Comparison of ENCODE assay signal across 8 cellular contexts in the genomic region with DNA sequence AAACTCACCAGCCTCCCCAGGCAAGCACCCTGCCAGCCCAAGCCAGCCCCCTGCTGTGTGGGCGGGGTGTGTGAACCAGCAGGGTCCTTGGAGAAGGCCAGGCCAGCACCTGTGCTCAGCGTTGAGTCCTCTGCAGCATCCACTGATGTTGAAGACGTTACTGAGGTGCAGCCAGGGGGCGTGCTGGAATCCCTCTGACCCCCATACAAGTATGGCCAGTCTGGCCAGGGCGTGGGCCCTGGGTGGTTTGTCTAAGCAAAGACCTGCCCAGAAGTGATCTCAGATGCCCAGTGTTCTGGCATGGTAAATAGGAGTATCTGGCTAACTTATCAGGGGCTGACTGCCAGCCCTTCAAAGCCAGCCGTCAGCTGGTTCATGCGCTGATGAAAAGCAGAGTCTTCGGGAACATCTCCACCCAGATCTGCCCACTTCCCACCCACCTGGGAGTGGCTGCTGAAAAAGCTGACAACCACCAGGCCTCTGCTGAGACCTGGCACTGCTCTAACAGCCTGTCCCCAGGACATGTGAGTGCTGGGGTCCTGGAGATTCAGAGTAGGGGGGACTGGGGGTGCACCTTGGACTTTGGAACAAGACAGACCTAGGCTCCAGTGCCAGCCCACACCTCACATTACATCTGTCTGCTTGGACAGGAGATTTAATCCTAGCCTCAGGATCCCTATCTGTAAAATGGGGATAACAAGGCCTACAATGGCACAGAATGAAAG. TPM values are rescaled to one million over a fixed set of nuclear protein-coding genes. Genes with fewer than 3 reads are reported as not detected.
DNase-seq lines count a peak whose midpoint lies in the region; ATAC-seq and TF ChIP-seq lines count a peak whose summit lies in the region.

No MANE protein-coding gene starts in this region.

- DNase-seq in GM23248: peak; percentile 69
- peak; percentile 40 to 42 for DNase-seq in activated T-cell treated with anti-CD3 and anti-CD28 coated beads, Interleukin-2, amount 50 U/mL, for 72 hours
- peak; percentile 67 for DNase-seq in Right ventricle myocardium superior
- DNase-seq in gastrocnemius medialis: no peak
- DNase-seq in germinal center (ENCODE audit: low spot score): no peak
- no peak for DNase-seq in posterior vena cava (ENCODE audit: low spot score)
- no peak for DNase-seq in activated CD4-positive, CD25-positive, alpha-beta regulatory T cell treated with anti-CD3 and anti-CD28 coated beads, Interleukin-2, amount 50 U/mL, for 72 hours

- peak; percentile 56 to 65 for ATAC-seq in activated T-cell treated with anti-CD3 and anti-CD28 coated beads, Interleukin-2, amount 50 U/mL, for 72 hours (replicated peaks in 1 of 2)
- ATAC-seq in Right ventricle myocardium superior (ENCODE audit: poor library complexity) (peak; percentile 50), gastrocnemius medialis (peak; percentile 17 to 36), GM19023 (IDR thresholded peaks at IDR 0.05; ENCODE audit: unreplicated experiment) (no peak)

- in situ Hi-C loops in GM23248 (cut with MboI): no loop called here
- in situ Hi-C loops in gastrocnemius medialis (cut with MboI; ENCODE audit: low sequenced_read_pairs in 4 of 4): no loop called here

- H3F3A ChIP-seq in GM23248 (ENCODE audit: insufficient read depth): peaks cover 87% of the 10 kb centered on the region

- WGBS in GM23248 (ENCODE audit: low coverage in 1 of 2, low lambda C conversion rate in 2 of 2, missing lambda C conversion rate in 2 of 2), 2 experiments: 32 to 44% methylated on average over 8 of the region's 8 CpGs

- H3K4me2 ChIP-seq in GM23248 (ENCODE audit: unreplicated experiment): peak overlapping the region; percentile 49

- H3K4me3 ChIP-seq in GM23248 (no peak overlapping the region), gastrocnemius medialis (no peak overlapping the region)

- H3K4me1 Mint-ChIP-seq in activated T-cell treated with anti-CD3 and anti-CD28 coated beads, Interleukin-2, amount 50 U/mL, for 72 hours (ENCODE audit: low read depth): peaks cover 79% of the 10 kb centered on the region

- H3K9me3 ChIP-seq in GM23248 (ENCODE audit: low read depth) (no peaks in the 10 kb centered on the region), gastrocnemius medialis (no peaks in the 10 kb centered on the region)

- intact Hi-C loops in Right ventricle myocardium superior (cut with DNase I): no loop called here
- intact Hi-C loops in gastrocnemius medialis (cut with DNase I; ENCODE audit: low total_unique reads): loop anchor here (2.0 kb wide), 1 partner anchor 41 kb away; the partner anchor contains the start of gene ACTN1
- intact Hi-C loops in posterior vena cava (cut with DNase I): no loop called here

- TF ChIP-seq POLR2A in gastrocnemius medialis (IDR thresholded peaks at IDR 0.05): no peak

- H3K4me3 Mint-ChIP-seq in activated T-cell treated with anti-CD3 and anti-CD28 coated beads, Interleukin-2, amount 50 U/mL, for 72 hours: peak overlapping the region; percentile 9 to 39

- no peaks in the 10 kb centered on the region for H3K27me3 Mint-ChIP-seq in activated T-cell treated with anti-CD3 and anti-CD28 coated beads, Interleukin-2, amount 50 U/mL, for 72 hours (ENCODE audit: low read depth)

- H3K36me3 ChIP-seq in GM23248 (ENCODE audit: low read depth) (no peaks in the 10 kb centered on the region; the same call in 1 of the 2 replicates), gastrocnemius medialis (no peaks in the 10 kb centered on the region)

- H3K27ac Mint-ChIP-seq in activated T-cell treated with anti-CD3 and anti-CD28 coated beads, Interleukin-2, amount 50 U/mL, for 72 hours: peak overlapping the region; percentile 6

- H3K4me1 ChIP-seq in GM23248 (ENCODE audit: insufficient read depth) (peaks cover 79% of the 10 kb centered on the region), gastrocnemius medialis (peaks cover 21 to 33% of the 10 kb centered on the region in 2 donors)

- H3K9me2 ChIP-seq in GM23248 (ENCODE audit: insufficient read depth): no peaks in the 10 kb centered on the region

- no peaks in the 10 kb centered on the region for H3K36me3 Mint-ChIP-seq in activated T-cell treated with anti-CD3 and anti-CD28 coated beads, Interleukin-2, amount 50 U/mL, for 72 hours (ENCODE audit: insufficient read depth in 2 of 2)

- peaks cover 12% of the 10 kb centered on the region; the same call in 1 of the 2 replicates for H4K20me1 ChIP-seq in GM23248 (ENCODE audit: insufficient read depth)

- H2AFZ ChIP-seq in GM23248: no peak overlapping the region

- H3K27me3 ChIP-seq in GM23248 (replicated peaks; ENCODE audit: insufficient read depth) (no peaks in the 10 kb centered on the region), gastrocnemius medialis (no peaks in the 10 kb centered on the region)

- H3K79me2 ChIP-seq in GM23248 (ENCODE audit: insufficient read depth): peaks cover 97% of the 10 kb centered on the region

- TF ChIP-seq CTCF in gastrocnemius medialis (IDR thresholded peaks at IDR 0.05 in 4 of 5, conservative IDR thresholded peaks at IDR 0.05 in 1 of 5): peak in 2 of 5 experiments; percentile 23 to 35

- peak overlapping the region; percentile 45 for H3K9ac ChIP-seq in GM23248

- peak overlapping the region; percentile 75 for H3K27ac ChIP-seq in GM23248
- peak overlapping the region; percentile 65 to 81 (median 74) for H3K27ac ChIP-seq in gastrocnemius medialis

- H3K9me3 Mint-ChIP-seq in activated T-cell treated with anti-CD3 and anti-CD28 coated beads, Interleukin-2, amount 50 U/mL, for 72 hours: no peaks in the 10 kb centered on the region

RNA-seq across cellular contexts. Expression of gene ACTN1, which starts 41.1 kb away (rescaled TPM):
- 403 and 414 TPM in 2 replicates for total RNA-seq in GM23248 (2014; rRNA removed; shearing (Covaris generic))
- 593 and 597 TPM in 2 replicates for polyA plus RNA-seq in GM23248 (2016; fragmentation: Nextera tagmentation; extraction: Ambion mirVana)
- 10 to 100 TPM; 42.6 to 50.7 TPM for total RNA-seq in activated T-cell treated with anti-CD3 and anti-CD28 coated beads, Interleukin-2, amount 50 U/mL, for 72 hours
- total RNA-seq in Right ventricle myocardium superior: 92.5 TPM
- 10 to 100 TPM; 10.0 to 17.3 (median 14.1) TPM for total RNA-seq in gastrocnemius medialis
- 100 to 1,000 TPM; 665 to 826 TPM for total RNA-seq in posterior vena cava

Comparison
In these comparisons a context has a peak if more than half of its experiments do, and no peak if none do; other contexts are left out.
1. DNase-seq: peak in GM23248 (single experiment), activated T-cell treated with anti-CD3 and anti-CD28 coated beads, Interleukin-2, amount 50 U/mL, for 72 hours (2 of 2) and Right ventricle myocardium superior (single experiment); none in gastrocnemius medialis (0 of 2), germinal center (single experiment), posterior vena cava (single experiment) and activated CD4-positive, CD25-positive, alpha-beta regulatory T cell treated with anti-CD3 and anti-CD28 coated beads, Interleukin-2, amount 50 U/mL, for 72 hours (single experiment).